8 cellular contexts compared by ENCODE assay signal in genomic region chr7:112300831-112301407, GRCh38.
"Had no signal": no experiment of that assay in that cellular context is flagged by ENCODE, and none has a peak within 500 bp of the region (broad histone marks: within the 10 kb centered on the region; RNA-seq: fewer than 3 reads in every experiment).

No MANE protein-coding gene starts in this region.

- H3K9ac ChIP-seq: GM23248 had no signal

- H3K4me3 ChIP-seq: GM23248 had no signal

- H3K27ac ChIP-seq: GM23248, HL-60 had no signal

- H2AFZ ChIP-seq: GM23248 had no signal

- DNase-seq: GM23248, GOT3, H7, HCEC 1CT, HFFc6, IMR-90, KBM-7 had no signal
